ENCODE assay signal across 10 cellular contexts in the genomic region with DNA sequence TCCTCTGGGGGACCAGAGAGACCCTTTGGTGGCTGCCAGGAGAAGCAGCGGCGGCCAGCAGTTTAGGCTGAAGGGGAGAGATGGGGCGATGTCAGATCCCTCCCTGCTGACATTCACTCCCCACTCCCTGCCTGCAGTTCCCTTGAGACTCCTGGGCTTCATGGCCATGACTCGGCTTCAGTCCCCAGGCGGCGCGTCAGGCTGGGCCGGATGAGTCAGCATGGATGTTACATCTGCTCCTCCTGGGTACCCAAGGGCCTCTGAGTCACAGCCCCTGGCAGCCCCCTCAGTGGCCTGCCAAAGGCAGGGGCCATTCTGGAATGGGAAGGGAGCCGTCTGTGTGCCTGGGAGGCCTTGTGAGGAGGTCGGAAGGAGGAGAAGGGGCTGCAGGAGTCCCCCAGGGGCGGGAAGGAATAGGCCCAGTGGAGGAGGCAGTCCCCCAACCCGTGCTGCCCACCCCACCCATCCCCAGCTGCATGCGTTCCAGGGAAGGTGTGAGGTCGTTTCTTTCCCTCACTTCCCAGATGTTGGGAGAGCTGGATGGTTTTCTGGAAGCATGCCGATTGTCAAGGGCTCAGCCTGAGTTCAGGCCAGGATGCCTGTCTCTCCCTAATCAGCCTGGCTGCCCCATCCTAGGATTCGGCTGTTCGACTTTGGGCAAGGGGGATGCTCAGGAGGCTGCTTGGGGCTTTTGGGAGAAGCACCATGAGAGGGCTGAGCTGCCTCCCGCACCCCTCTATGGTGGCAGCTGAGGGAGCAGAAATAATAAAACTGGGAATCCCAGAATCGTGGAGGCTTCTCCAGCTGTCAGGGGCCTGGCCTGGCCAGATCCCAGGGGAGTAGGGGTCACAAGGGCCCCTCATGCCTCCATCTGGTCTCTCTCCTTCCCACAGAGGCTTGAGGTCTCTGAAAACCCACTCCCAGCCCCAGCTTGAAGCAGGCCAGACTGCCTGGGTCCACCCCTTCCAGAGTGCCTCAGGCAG. TPM values are rescaled to one million over a fixed set of nuclear protein-coding genes. Genes with fewer than 3 reads are reported as not detected.
DNase-seq lines count a peak whose midpoint lies in the region; ATAC-seq, FAIRE-seq and TF ChIP-seq lines count a peak whose summit lies in the region.
"Had no signal": no experiment of that assay in that cellular context is flagged by ENCODE, and none has a peak within 500 bp of the region (broad histone marks: within the 10 kb centered on the region; RNA-seq: fewer than 3 reads in every experiment).

No MANE protein-coding gene starts in this region.

- H3K4me3 Mint-ChIP-seq in endodermal cell = no peak overlapping the region
- H3K4me3 Mint-ChIP-seq: natural killer cell had no signal

- WGBS in endodermal cell (ENCODE audit: insufficient coverage in 1 of 2, insufficient read length in 1 of 2), 2 experiments = 53 to 76% methylated on average over 3 to 19 of the region's 19 CpGs
- 62 to 75% methylated on average over 19 of the region's 19 CpGs for WGBS in pancreas, 2 donors

- H3K9me3 Mint-ChIP-seq in endodermal cell = no peaks in the 10 kb centered on the region
- H3K9me3 Mint-ChIP-seq: natural killer cell had no signal

- no peaks in the 10 kb centered on the region for H3K36me3 Mint-ChIP-seq in endodermal cell (ENCODE audit: low read depth)
- H3K36me3 Mint-ChIP-seq: natural killer cell had no signal

- no peak overlapping the region for H3K27ac Mint-ChIP-seq in endodermal cell
- H3K27ac Mint-ChIP-seq: natural killer cell had no signal

- H3K27me3 Mint-ChIP-seq in endodermal cell (ENCODE audit: insufficient read depth) = peaks cover 19% of the 10 kb centered on the region

- peak overlapping the region; percentile 89 for H3K27ac ChIP-seq in endodermal cell (ENCODE audit: low read depth, low read length)
- no peak overlapping the region for H3K27ac ChIP-seq in pancreas
- H3K27ac ChIP-seq: 22Rv1 had no signal

- H3K9me3 ChIP-seq in endodermal cell (ENCODE audit: control insufficient read depth, low read length) = no peaks in the 10 kb centered on the region
- H3K9me3 ChIP-seq in pancreas = no peaks in the 10 kb centered on the region

- intact Hi-C loops in posterior vena cava (cut with DNase I) (no loop called here), pancreas (cut with DNase I) (no loop called here)

- TF ChIP-seq CTCF in endodermal cell (conservative IDR thresholded peaks at IDR 0.05) = no peak
- TF ChIP-seq CTCF in pancreas (IDR thresholded peaks at IDR 0.05) = no peak

- H3K27me3 ChIP-seq in endodermal cell (ENCODE audit: control insufficient read depth, insufficient read depth, low read length, poor library complexity, severe bottlenecking) = peaks cover 6% of the 10 kb centered on the region
- no peaks in the 10 kb centered on the region for H3K27me3 ChIP-seq in pancreas

- peaks cover 18% of the 10 kb centered on the region for H3K4me1 Mint-ChIP-seq in endodermal cell
- H3K4me1 Mint-ChIP-seq: natural killer cell had no signal

- DNase-seq in DMS53 (lab: John Stamatoyannopoulos, UW) (peak; percentile 68), DMS53 treated with DMSO at 0.1 percent for 48 hours (lab: John Stamatoyannopoulos, UW; ENCODE audit: unreplicated experiment) (no peak), NCI-H446 (lab: John Stamatoyannopoulos, UW) (peak; percentile 66 to 87), endodermal cell (peak; percentile 95), posterior vena cava (ENCODE audit: low spot score) (peak; percentile 88), iPS-NIHi11 (ENCODE audit: low spot score) (no peak), pancreas (no peak)
- DNase-seq: natural killer cell had no signal

- no peaks in the 10 kb centered on the region for H3K36me3 ChIP-seq in endodermal cell (ENCODE audit: control insufficient read depth, insufficient read depth, low read length)
- H3K36me3 ChIP-seq in pancreas = no peaks in the 10 kb centered on the region

- no peak overlapping the region for H3K4me3 ChIP-seq in endodermal cell (ENCODE audit: low read length)
- no peak overlapping the region for H3K4me3 ChIP-seq in pancreas

- no peak for FAIRE-seq in pancreas (lab: Jason Lieb, UNC)

- H3K4me1 ChIP-seq in endodermal cell (ENCODE audit: control insufficient read depth, insufficient read depth, low read length) = no peaks in the 10 kb centered on the region
- no peaks in the 10 kb centered on the region for H3K4me1 ChIP-seq in pancreas

- no peak for ATAC-seq in pancreas
- ATAC-seq in HG03175 (IDR thresholded peaks at IDR 0.05; ENCODE audit: unreplicated experiment) = no peak

- no peak overlapping the region for H3K9ac ChIP-seq in endodermal cell (ENCODE audit: extremely low read depth, low read length, poor library complexity, severe bottlenecking)

RNA-seq across cellular contexts. Expression of a gene that starts 9.7 kb away (rescaled TPM):
- total RNA-seq in endodermal cell = 1 to 10 TPM in 1 of 2 donors, under 1 TPM in 1; 0.35 to 1.4 TPM
- polyA plus RNA-seq in endodermal cell (2013, experiment 1 of 2) = 17.1 TPM
- 11.5 TPM for polyA plus RNA-seq in endodermal cell (2013, experiment 2 of 2)
- total RNA-seq in posterior vena cava = under 1 TPM in 1 of 2 donors, not detected in 1; 0.86 TPM
- total RNA-seq in pancreas = under 1 TPM; 0.12 to 0.75 (median 0.47) TPM
- polyA plus RNA-seq in pancreas = 1 to 10 TPM in 1 of 2 donors, under 1 TPM in 1; 0.34 to 1.8 TPM

Comparison
In these comparisons a context has a peak if more than half of its experiments do, and no peak if none do; other contexts are left out.
1. DNase-seq: peak in DMS53 (single experiment), NCI-H446 (2 of 2), endodermal cell (single experiment) and posterior vena cava (single experiment); none in DMS53 treated with DMSO at 0.1 percent for 48 hours (single experiment), iPS-NIHi11 (single experiment) and pancreas (0 of 6).